9 cellular contexts compared by ENCODE assay signal in the genomic region with DNA sequence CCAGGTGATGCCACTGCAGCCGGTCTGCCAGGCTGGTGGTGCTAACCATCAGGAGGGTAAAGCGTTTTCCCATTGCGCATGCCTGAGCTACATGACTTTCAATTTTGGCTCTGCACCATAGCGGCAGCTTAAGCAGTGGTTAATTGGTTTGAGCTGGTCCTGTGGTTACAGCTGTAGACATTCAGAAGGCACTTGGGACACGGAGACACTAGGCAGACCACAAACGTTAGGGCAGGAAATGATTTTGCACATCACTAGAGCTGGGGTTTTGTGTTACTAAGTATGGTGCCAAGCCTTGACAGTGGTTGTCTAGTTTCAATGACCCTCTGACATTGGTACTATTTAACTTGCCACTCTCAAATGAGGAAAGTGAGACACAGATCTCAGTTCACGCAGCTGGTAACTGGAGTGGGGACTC. TPM values are rescaled to one million over a fixed set of nuclear protein-coding genes. Genes with fewer than 3 reads are reported as not detected.
DNase-seq lines count a peak whose midpoint lies in the region; ATAC-seq and TF ChIP-seq lines count a peak whose summit lies in the region.
"Had no signal": no experiment of that assay in that cellular context is flagged by ENCODE, and none has a peak within 500 bp of the region (broad histone marks: within the 10 kb centered on the region; RNA-seq: fewer than 3 reads in every experiment).

No MANE protein-coding gene starts in this region.

- peaks cover 13% of the 10 kb centered on the region for H3K9me3 Mint-ChIP-seq in activated T-helper 1 cell treated with anti-CD3 and anti-CD28 coated beads, Interleukin-12 subunit alpha, Interleukin-12 subunit beta, Interleukin-2, Interleukin-4 antibody, amounts not matched to agents 30 ng/mL and 10 ng/mL and 1 ng/mL, durations not matched to agents 14 hours and 24 hours and 36 hours

- no peak overlapping the region for H3K4me3 ChIP-seq in tibial artery
- H3K4me3 ChIP-seq in colonic mucosa: no peak overlapping the region
- peak overlapping the region in 1 of 8 donors; percentile 6 for H3K4me3 ChIP-seq in spleen
- H3K4me3 ChIP-seq: lung had no signal

- no peaks in the 10 kb centered on the region for H3K4me1 ChIP-seq in tibial artery
- no peaks in the 10 kb centered on the region for H3K4me1 ChIP-seq in colonic mucosa
- peaks cover 0 to 20% (median 13%) of the 10 kb centered on the region in 6 donors for H3K4me1 ChIP-seq in spleen

- H3K27me3 Mint-ChIP-seq in activated T-helper 1 cell treated with anti-CD3 and anti-CD28 coated beads, Interleukin-12 subunit alpha, Interleukin-12 subunit beta, Interleukin-2, Interleukin-4 antibody, amounts not matched to agents 30 ng/mL and 10 ng/mL and 1 ng/mL, durations not matched to agents 14 hours and 24 hours and 36 hours (ENCODE audit: insufficient read depth): no peaks in the 10 kb centered on the region

- intact Hi-C loops in activated T-helper 1 cell treated with anti-CD3 and anti-CD28 coated beads, Interleukin-12 subunit alpha, Interleukin-12 subunit beta, Interleukin-2, Interleukin-4 antibody, amounts not matched to agents 30 ng/mL and 10 ng/mL and 1 ng/mL, durations not matched to agents 14 hours and 24 hours and 36 hours (cut with micrococcal nuclease): no loop called here
- intact Hi-C loops in tibial artery (cut with DNase I; ENCODE audit: low total_unique reads): no loop called here
- intact Hi-C loops in colonic mucosa (cut with DNase I): no loop called here
- intact Hi-C loops in spleen (cut with DNase I; ENCODE audit: low total_unique reads): no loop called here

- no peaks in the 10 kb centered on the region for H3K9me3 ChIP-seq in tibial artery
- H3K9me3 ChIP-seq in colonic mucosa: no peaks in the 10 kb centered on the region
- no peaks in the 10 kb centered on the region for H3K9me3 ChIP-seq in spleen

- peak overlapping the region; percentile 48 for H3K27ac Mint-ChIP-seq in activated T-helper 1 cell treated with anti-CD3 and anti-CD28 coated beads, Interleukin-12 subunit alpha, Interleukin-12 subunit beta, Interleukin-2, Interleukin-4 antibody, amounts not matched to agents 30 ng/mL and 10 ng/mL and 1 ng/mL, durations not matched to agents 14 hours and 24 hours and 36 hours

- TF ChIP-seq POLR2A in spleen (IDR thresholded peaks at IDR 0.05): no peak

- H3K27ac ChIP-seq in tibial artery (no peak overlapping the region), colonic mucosa (no peak overlapping the region), spleen (peak overlapping the region in 3 of 8 donors; percentile 46 to 59 (median 47))

- H3K36me3 ChIP-seq in tibial artery: no peaks in the 10 kb centered on the region
- no peaks in the 10 kb centered on the region for H3K36me3 ChIP-seq in colonic mucosa
- H3K36me3 ChIP-seq in spleen: no peaks in the 10 kb centered on the region

- TF ChIP-seq CTCF in tibial artery (IDR thresholded peaks at IDR 0.05) (no peak), colonic mucosa (IDR thresholded peaks at IDR 0.05) (no peak), spleen (IDR thresholded peaks at IDR 0.05 in 8 of 11, conservative IDR thresholded peaks at IDR 0.05 in 3 of 11) (no peak)

- no peaks in the 10 kb centered on the region for H3K27me3 ChIP-seq in tibial artery
- H3K27me3 ChIP-seq in colonic mucosa: no peaks in the 10 kb centered on the region
- peaks cover 0 to 41% (median 0%) of the 10 kb centered on the region in 7 donors for H3K27me3 ChIP-seq in spleen (replicated peaks in 1 of 7)

- no peak overlapping the region for H3K4me3 Mint-ChIP-seq in activated T-helper 1 cell treated with anti-CD3 and anti-CD28 coated beads, Interleukin-12 subunit alpha, Interleukin-12 subunit beta, Interleukin-2, Interleukin-4 antibody, amounts not matched to agents 30 ng/mL and 10 ng/mL and 1 ng/mL, durations not matched to agents 14 hours and 24 hours and 36 hours

- peaks cover 10% of the 10 kb centered on the region for H3K4me1 Mint-ChIP-seq in activated T-helper 1 cell treated with anti-CD3 and anti-CD28 coated beads, Interleukin-12 subunit alpha, Interleukin-12 subunit beta, Interleukin-2, Interleukin-4 antibody, amounts not matched to agents 30 ng/mL and 10 ng/mL and 1 ng/mL, durations not matched to agents 14 hours and 24 hours and 36 hours (ENCODE audit: low read depth)

- 8 to 39% (median 23%) methylated on average over 7 of the region's 7 CpGs for WGBS in spleen, 5 donors

- H3K36me3 Mint-ChIP-seq in activated T-helper 1 cell treated with anti-CD3 and anti-CD28 coated beads, Interleukin-12 subunit alpha, Interleukin-12 subunit beta, Interleukin-2, Interleukin-4 antibody, amounts not matched to agents 30 ng/mL and 10 ng/mL and 1 ng/mL, durations not matched to agents 14 hours and 24 hours and 36 hours (ENCODE audit: low read depth): peaks cover 11% of the 10 kb centered on the region

- ATAC-seq in GM18511 (IDR thresholded peaks at IDR 0.05; ENCODE audit: unreplicated experiment) (peak; percentile 99), HG02840 (IDR thresholded peaks at IDR 0.05; ENCODE audit: low FRiP score, unreplicated experiment) (peak; percentile 97)

- DNase-seq in NOMO-1 treated with DMSO at 0.1 percent for 48 hours (lab: John Stamatoyannopoulos, UW; ENCODE audit: unreplicated experiment) (peak; percentile 97), tibial artery (no peak), colonic mucosa (no peak), spleen (no peak)
- DNase-seq in activated T-helper 1 cell treated with anti-CD3 and anti-CD28 coated beads, Interleukin-12 subunit alpha, Interleukin-12 subunit beta, Interleukin-2, Interleukin-4 antibody, amounts not matched to agents 30 ng/mL and 10 ng/mL and 1 ng/mL, durations not matched to agents 14 hours and 24 hours and 36 hours (ENCODE audit: low spot score): peak; percentile 37
- peak; percentile 21 to 24 for DNase-seq in stimulated activated CD8-positive, alpha-beta memory T cell treated with anti-CD3 and anti-CD28 coated beads, Interleukin-15, amount 100 ng/mL, for 48 hours (ENCODE audit: low read depth in 2 of 2)

- no peak overlapping the region for H3K9ac ChIP-seq in colonic mucosa (ENCODE audit: low read depth in 2 of 2, low read length in 2 of 2)

RNA-seq across cellular contexts. Expression of a gene that starts 28.9 kb away (rescaled TPM):
- 70.6 and 74.7 TPM in 2 replicates for total RNA-seq in activated T-helper 1 cell treated with anti-CD3 and anti-CD28 coated beads, Interleukin-12 subunit alpha, Interleukin-12 subunit beta, Interleukin-2, Interleukin-4 antibody, amounts not matched to agents 30 ng/mL and 10 ng/mL and 1 ng/mL, durations not matched to agents 14 hours and 24 hours and 36 hours
- total RNA-seq in colonic mucosa (10 to 100 TPM; 58.3 to 71.1 TPM), spleen (10 to 100 TPM; 29.8 to 36.4 (median 34.1) TPM)
- polyA plus RNA-seq in spleen: 10 to 100 TPM; 17.9 to 22.7 (median 20.1) TPM

Comparison
In these comparisons a context has a peak if more than half of its experiments do, and no peak if none do; other contexts are left out.
1. DNase-seq: peak in NOMO-1 treated with DMSO at 0.1 percent for 48 hours (single experiment), activated T-helper 1 cell treated with anti-CD3 and anti-CD28 coated beads, Interleukin-12 subunit alpha, Interleukin-12 subunit beta, Interleukin-2, Interleukin-4 antibody, amounts not matched to agents 30 ng/mL and 10 ng/mL and 1 ng/mL, durations not matched to agents 14 hours and 24 hours and 36 hours (single experiment) and stimulated activated CD8-positive, alpha-beta memory T cell treated with anti-CD3 and anti-CD28 coated beads, Interleukin-15, amount 100 ng/mL, for 48 hours (2 of 2); none in tibial artery (0 of 2), colonic mucosa (single experiment) and spleen (single experiment).